In genomic region chr3:74057169-74057568, GRCh38 we compare ENCODE assay signal across 35 cellular contexts.
"Had no signal": no experiment of that assay in that cellular context is flagged by ENCODE, and none has a peak within 500 bp of the region (broad histone marks: within the 10 kb centered on the region; RNA-seq: fewer than 3 reads in every experiment).

No MANE protein-coding gene starts in this region.

- H3K4me1 Mint-ChIP-seq: activated B cell treated with CpG ODN at 0.5 μM for 24 hours; activated CD4-positive, alpha-beta T cell treated with anti-CD3 and anti-CD28 coated beads, Interleukin-2, amount 10 ng/mL, durations not matched to agents 24 days and 14 days; activated naive CD8-positive, alpha-beta T cell treated with anti-CD3 and anti-CD28 coated beads for 36 hours; activated T-helper 17 cell treated with anti-CD3 and anti-CD28 coated beads, Interleukin-2, amount 50 U/mL, for 72 hours; central memory CD8-positive, alpha-beta T cell had no signal

- H3K4me3 ChIP-seq: ascending aorta, cardiac muscle cell had no signal

- H3K36me3 Mint-ChIP-seq: activated CD4-positive, alpha-beta memory T cell treated with anti-CD3 and anti-CD28 coated beads for 36 hours; activated naive CD4-positive, alpha-beta T cell treated with anti-CD3 and anti-CD28 coated beads, Interleukin-2, amount 50 U/mL, for 72 hours; activated naive CD8-positive, alpha-beta T cell treated with anti-CD3 and anti-CD28 coated beads for 36 hours; brain had no signal

- H3K27me3 ChIP-seq: ascending aorta had no signal

- H3K27ac ChIP-seq: ascending aorta, cardiac muscle cell, VCaP had no signal

- H3K36me3 ChIP-seq: ascending aorta, cardiac muscle cell had no signal

- H3K9me3 ChIP-seq: ascending aorta had no signal

- H3K27ac Mint-ChIP-seq: activated B cell treated with CpG ODN at 0.5 μM for 24 hours; activated CD4-positive, alpha-beta memory T cell treated with anti-CD3 and anti-CD28 coated beads for 36 hours; activated CD4-positive, alpha-beta T cell treated with anti-CD3 and anti-CD28 coated beads, Interleukin-2, amount 10 ng/mL, durations not matched to agents 24 days and 14 days; activated CD8-positive, alpha-beta T cell treated with anti-CD3 and anti-CD28 coated beads for 36 hours; activated naive CD4-positive, alpha-beta T cell treated with anti-CD3 and anti-CD28 coated beads for 36 hours; activated naive CD4-positive, alpha-beta T cell treated with anti-CD3 and anti-CD28 coated beads, Interleukin-2, amount 50 U/mL, for 72 hours; activated naive CD8-positive, alpha-beta T cell treated with anti-CD3 and anti-CD28 coated beads for 36 hours; activated T-cell treated with anti-CD3 and anti-CD28 coated beads, Interleukin-2, amount 50 U/mL, for 72 hours; activated T-helper 1 cell treated with anti-CD3 and anti-CD28 coated beads, Interleukin-12 subunit alpha, Interleukin-12 subunit beta, Interleukin-2, Interleukin-4 antibody, amounts not matched to agents 30 ng/mL and 10 ng/mL and 1 ng/mL, durations not matched to agents 14 hours and 24 hours and 36 hours; activated T-helper 17 cell treated with anti-CD3 and anti-CD28 coated beads, Interleukin-2, amount 50 U/mL, for 72 hours; T-helper 1 cell treated with Interleukin-12 subunit alpha and Interleukin-12 subunit beta and Interleukin-4 antibody, amounts not matched to agents 30 μg/mL and 1 μg/mL, for 36 hours; T-helper 2 cell treated with Interferon-gamma antibody and Interleukin-4, amounts not matched to agents 5 μg/mL and 100 μg/mL, for 36 hours had no signal

- H3K4me3 Mint-ChIP-seq: activated B cell treated with CpG ODN at 0.5 μM for 24 hours; activated CD4-positive, alpha-beta memory T cell treated with anti-CD3 and anti-CD28 coated beads for 36 hours; activated CD4-positive, alpha-beta T cell treated with anti-CD3 and anti-CD28 coated beads, Interleukin-2, amount 10 ng/mL, durations not matched to agents 24 days and 14 days; activated CD8-positive, alpha-beta T cell treated with anti-CD3 and anti-CD28 coated beads for 36 hours; activated naive CD4-positive, alpha-beta T cell treated with anti-CD3 and anti-CD28 coated beads for 36 hours; activated naive CD8-positive, alpha-beta T cell treated with anti-CD3 and anti-CD28 coated beads for 36 hours; activated T-cell treated with anti-CD3 and anti-CD28 coated beads, Interleukin-2, amount 50 U/mL, for 4 hours; activated T-cell treated with anti-CD3 and anti-CD28 coated beads, Interleukin-2, amount 50 U/mL, for 72 hours; activated T-helper 1 cell treated with anti-CD3 and anti-CD28 coated beads, Interleukin-12 subunit alpha, Interleukin-12 subunit beta, Interleukin-2, Interleukin-4 antibody, amounts not matched to agents 30 ng/mL and 10 ng/mL and 1 ng/mL, durations not matched to agents 14 hours and 24 hours and 36 hours; activated T-helper 17 cell treated with anti-CD3 and anti-CD28 coated beads, Interleukin-2, amount 50 U/mL, for 72 hours; brain; central memory CD8-positive, alpha-beta T cell; T-helper 1 cell treated with Interleukin-12 subunit alpha and Interleukin-12 subunit beta and Interleukin-4 antibody, amounts not matched to agents 30 μg/mL and 1 μg/mL, for 36 hours; T-helper 2 cell treated with Interferon-gamma antibody and Interleukin-4, amounts not matched to agents 5 μg/mL and 100 μg/mL, for 36 hours had no signal

- H3K27me3 Mint-ChIP-seq: activated B cell treated with CpG ODN at 0.5 μM for 24 hours; activated CD4-positive, alpha-beta memory T cell treated with anti-CD3 and anti-CD28 coated beads for 36 hours; activated CD4-positive, alpha-beta T cell treated with anti-CD3 and anti-CD28 coated beads, Interleukin-2, amount 10 ng/mL, durations not matched to agents 24 days and 14 days; activated naive CD8-positive, alpha-beta T cell treated with anti-CD3 and anti-CD28 coated beads for 36 hours; activated T-helper 17 cell treated with anti-CD3 and anti-CD28 coated beads, Interleukin-2, amount 50 U/mL, for 72 hours; brain; central memory CD8-positive, alpha-beta T cell had no signal

- H3K9me3 Mint-ChIP-seq: T-helper 1 cell treated with Interleukin-12 subunit alpha and Interleukin-12 subunit beta and Interleukin-4 antibody, amounts not matched to agents 30 μg/mL and 1 μg/mL, for 36 hours had no signal

- DNase-seq: activated B cell treated with CpG ODN at 0.5 μM for 24 hours; activated CD4-positive, alpha-beta memory T cell treated with anti-CD3 and anti-CD28 coated beads for 36 hours; activated CD4-positive, alpha-beta T cell treated with anti-CD3 and anti-CD28 coated beads for 4 hours; activated CD4-positive, alpha-beta T cell treated with anti-CD3 and anti-CD28 coated beads, Interleukin-2, amount 10 ng/mL, durations not matched to agents 24 days and 14 days; activated CD4-positive, alpha-beta T cell treated with anti-CD3 and anti-CD28 coated beads, Interleukin-2, amount 50 U/mL, for 1 hour; activated CD4-positive, alpha-beta T cell treated with anti-CD3 and anti-CD28 coated beads, Interleukin-2, amount 50 U/mL, for 4 hours; activated CD4-positive, CD25-positive, alpha-beta regulatory T cell treated with anti-CD3 and anti-CD28 coated beads, Interleukin-2, amount 50 U/mL, for 72 hours; activated CD8-positive, alpha-beta memory T cell treated with anti-CD3 and anti-CD28 coated beads, Interleukin-2, amount 50 U/mL, for 4 hours; activated CD8-positive, alpha-beta T cell treated with anti-CD3 and anti-CD28 coated beads for 36 hours; activated effector memory CD4-positive, alpha-beta T cell treated with anti-CD3 and anti-CD28 coated beads, Interleukin-2, amount 50 U/mL, for 16 hours; activated gamma-delta T cell treated with Interleukin-2 at 50 U/mL for 16 hours; activated naive CD4-positive, alpha-beta T cell; activated naive CD4-positive, alpha-beta T cell treated with anti-CD3 and anti-CD28 coated beads for 36 hours; activated naive CD4-positive, alpha-beta T cell treated with anti-CD3 and anti-CD28 coated beads, Interleukin-2, amount 50 U/mL, for 16 hours; activated naive CD8-positive, alpha-beta T cell treated with anti-CD3 and anti-CD28 coated beads for 36 hours; activated T-cell treated with anti-CD3 and anti-CD28 coated beads for 4 hours; activated T-cell treated with anti-CD3 and anti-CD28 coated beads, Interleukin-2, amount 50 U/mL, for 1 hour; activated T-cell treated with anti-CD3 and anti-CD28 coated beads, Interleukin-2, amount 50 U/mL, for 4 hours; activated T-cell treated with anti-CD3 and anti-CD28 coated beads, Interleukin-2, amount 50 U/mL, for 72 hours; amygdala; anterior cingulate cortex; caudate nucleus; cerebellar nuclear complex; T-helper 2 cell; T-helper 9 cell had no signal

- ATAC-seq: activated CD8-positive, alpha-beta T cell treated with anti-CD3 and anti-CD28 coated beads for 36 hours; activated naive CD4-positive, alpha-beta T cell treated with anti-CD3 and anti-CD28 coated beads, Interleukin-2, amount 50 U/mL, for 72 hours; activated T-cell treated with anti-CD3 and anti-CD28 coated beads, Interleukin-2, amount 50 U/mL, for 4 hours; activated T-cell treated with anti-CD3 and anti-CD28 coated beads, Interleukin-2, amount 50 U/mL, for 72 hours; activated T-helper 17 cell treated with anti-CD3 and anti-CD28 coated beads, Interleukin-2, amount 50 U/mL, for 72 hours had no signal
